Comparison of ENCODE assay signal across 15 cellular contexts in the genomic region with DNA sequence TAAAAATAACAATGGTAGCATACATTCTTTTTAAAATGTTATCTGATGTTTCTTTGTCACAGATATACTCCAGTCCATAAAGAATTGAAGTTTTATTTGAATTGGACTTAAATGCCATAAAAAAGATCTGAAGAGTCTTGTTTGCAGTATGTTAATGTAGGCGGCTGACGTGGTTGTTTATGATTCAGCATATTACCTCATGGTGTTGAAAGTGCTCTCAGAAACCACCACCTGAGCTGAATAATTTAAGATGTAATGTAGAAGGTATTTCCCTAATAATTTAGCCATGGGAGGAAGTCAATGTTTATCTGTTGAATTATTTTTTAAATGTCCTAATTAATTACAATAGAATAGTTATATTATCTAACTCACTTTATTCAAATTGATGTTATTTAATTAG.
"Had no signal": no experiment of that assay in that cellular context is flagged by ENCODE, and none has a peak within 500 bp of the region (broad histone marks: within the 10 kb centered on the region; RNA-seq: fewer than 3 reads in every experiment).

No MANE protein-coding gene starts in this region.

- H3K9ac ChIP-seq: neural progenitor cell had no signal

- H3K27me3 ChIP-seq: neural progenitor cell, ovary had no signal

- H3K4me3 Mint-ChIP-seq: activated naive CD8-positive, alpha-beta T cell treated with anti-CD3 and anti-CD28 coated beads for 36 hours; activated T-helper 1 cell treated with anti-CD3 and anti-CD28 coated beads, Interleukin-12 subunit alpha, Interleukin-12 subunit beta, Interleukin-2, Interleukin-4 antibody, amounts not matched to agents 30 ng/mL and 10 ng/mL and 1 ng/mL, durations not matched to agents 14 hours and 24 hours and 36 hours; neural progenitor cell; stimulated activated effector memory CD8-positive, alpha-beta T cell treated with anti-CD3 and anti-CD28 coated beads, Interleukin-12 subunit alpha, Interleukin-12 subunit beta, amount 100 ng/mL, for 72 hours had no signal

- ATAC-seq: esophagus mucosa; lower lobe of right lung; stimulated activated effector memory CD8-positive, alpha-beta T cell treated with anti-CD3 and anti-CD28 coated beads, Interleukin-12 subunit alpha, Interleukin-12 subunit beta, amount 100 ng/mL, for 72 hours had no signal

- H3K4me3 ChIP-seq: lower lobe of right lung, neural progenitor cell, ovary, thoracic aorta had no signal

- H3K4me1 ChIP-seq: lower lobe of right lung, neural progenitor cell had no signal

- H3K9me3 Mint-ChIP-seq: activated naive CD8-positive, alpha-beta T cell treated with anti-CD3 and anti-CD28 coated beads for 36 hours; activated T-helper 1 cell treated with anti-CD3 and anti-CD28 coated beads, Interleukin-12 subunit alpha, Interleukin-12 subunit beta, Interleukin-2, Interleukin-4 antibody, amounts not matched to agents 30 ng/mL and 10 ng/mL and 1 ng/mL, durations not matched to agents 14 hours and 24 hours and 36 hours; neural progenitor cell; stimulated activated effector memory CD8-positive, alpha-beta T cell treated with anti-CD3 and anti-CD28 coated beads, Interleukin-12 subunit alpha, Interleukin-12 subunit beta, amount 100 ng/mL, for 72 hours had no signal

- H3K4me2 ChIP-seq: neural progenitor cell had no signal

- H3K36me3 ChIP-seq: ovary, thoracic aorta had no signal

- DNase-seq: activated CD4-positive, alpha-beta T cell treated with anti-CD3 and anti-CD28 coated beads, Interleukin-2, amount 50 U/mL, for 1 hour; activated CD8-positive, alpha-beta memory T cell treated with anti-CD3 and anti-CD28 coated beads for 24 hours; activated naive CD8-positive, alpha-beta T cell treated with anti-CD3 and anti-CD28 coated beads for 36 hours; anterior cingulate cortex; hypothalamus; lower lobe of right lung; midbrain; ovary; stimulated activated CD4-positive, alpha-beta T cell treated with anti-CD3 and anti-CD28 coated beads, Interleukin-12 subunit alpha, Interleukin-12 subunit beta, amount 100 ng/mL, for 4 hours; stimulated activated CD4-positive, alpha-beta T cell treated with anti-CD3 and anti-CD28 coated beads, Interleukin-2, amount 100 ng/mL, for 24 hours had no signal

- H3K4me1 Mint-ChIP-seq: neural progenitor cell had no signal

- H3K27me3 Mint-ChIP-seq: activated naive CD8-positive, alpha-beta T cell treated with anti-CD3 and anti-CD28 coated beads for 36 hours had no signal

- H2AFZ ChIP-seq: neural progenitor cell had no signal

- H3K9me3 ChIP-seq: lower lobe of right lung, ovary, thoracic aorta had no signal

- H3K27ac ChIP-seq: lower lobe of right lung, neural progenitor cell, ovary, thoracic aorta had no signal

- H3K27ac Mint-ChIP-seq: activated naive CD8-positive, alpha-beta T cell treated with anti-CD3 and anti-CD28 coated beads for 36 hours; activated T-helper 1 cell treated with anti-CD3 and anti-CD28 coated beads, Interleukin-12 subunit alpha, Interleukin-12 subunit beta, Interleukin-2, Interleukin-4 antibody, amounts not matched to agents 30 ng/mL and 10 ng/mL and 1 ng/mL, durations not matched to agents 14 hours and 24 hours and 36 hours; neural progenitor cell; stimulated activated effector memory CD8-positive, alpha-beta T cell treated with anti-CD3 and anti-CD28 coated beads, Interleukin-12 subunit alpha, Interleukin-12 subunit beta, amount 100 ng/mL, for 72 hours had no signal
